ENCODE assay signal across 18 cellular contexts in the genomic region with DNA sequence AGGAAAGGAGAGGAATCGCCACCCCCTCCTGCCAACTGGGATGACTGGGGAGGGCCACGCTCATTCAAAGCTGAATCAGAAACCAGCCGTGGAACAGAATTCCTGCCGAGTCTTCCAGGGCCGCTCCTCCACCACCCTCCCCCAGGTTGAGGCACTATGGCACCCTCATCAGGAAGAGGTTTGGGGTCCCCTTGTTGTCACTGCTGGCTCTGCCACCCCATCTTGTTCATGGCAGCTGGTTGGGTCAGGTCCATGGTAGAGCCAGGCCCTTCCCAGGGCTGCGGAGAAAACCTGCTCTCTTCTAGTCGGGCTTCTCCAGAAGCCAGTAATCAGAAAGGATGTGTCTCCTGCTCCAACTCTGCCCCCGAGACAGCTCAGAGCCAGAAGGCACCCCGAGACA. TPM values are rescaled to one million over a fixed set of nuclear protein-coding genes. Genes with fewer than 3 reads are reported as not detected.
DNase-seq lines count a peak whose midpoint lies in the region; ATAC-seq and TF ChIP-seq lines count a peak whose summit lies in the region.
"Had no signal": no experiment of that assay in that cellular context is flagged by ENCODE, and none has a peak within 500 bp of the region (broad histone marks: within the 10 kb centered on the region; RNA-seq: fewer than 3 reads in every experiment).

No MANE protein-coding gene starts in this region.

- H3K27ac Mint-ChIP-seq in T-helper 17 cell, result no peak overlapping the region

- H3K27ac ChIP-seq in left ventricle myocardium inferior (replicated peaks) (no peak overlapping the region), osteoblast (ENCODE audit: low read depth, low read length) (no peak overlapping the region)
- H3K27ac ChIP-seq: 22Rv1, KMS-11 had no signal

- in situ Hi-C loops in GM13976 (cut with MboI; ENCODE audit: low sequenced_read_pairs, unreplicated experiment), result loop anchor here (25.0 kb wide), 1 partner anchor 294 kb away; no protein-coding TSS in a partner anchor

- H3K4me3 Mint-ChIP-seq in T-helper 17 cell, result no peak overlapping the region

- intact Hi-C loops in left ventricle myocardium inferior (cut with micrococcal nuclease), result no loop called here
- intact Hi-C loops in Right ventricle myocardium superior (cut with DNase I), result no loop called here

- H3K9me3 ChIP-seq in left ventricle myocardium inferior (replicated peaks), result no peaks in the 10 kb centered on the region
- no peaks in the 10 kb centered on the region for H3K9me3 ChIP-seq in osteoblast (ENCODE audit: low read depth, low read length)
- H3K9me3 ChIP-seq in T-helper 17 cell (ENCODE audit: control insufficient read depth, low read length, poor library complexity, severe bottlenecking), result no peaks in the 10 kb centered on the region
- H3K9me3 ChIP-seq: HAP-1 had no signal

- no peaks in the 10 kb centered on the region for H3K79me2 ChIP-seq in osteoblast (ENCODE audit: insufficient read depth, low read length)

- ATAC-seq in Right ventricle myocardium superior (ENCODE audit: poor library complexity) (no peak), T-helper 17 cell (no peak)

- H2AFZ ChIP-seq in osteoblast (ENCODE audit: low read length), result no peak overlapping the region

- H3K4me1 ChIP-seq in left ventricle myocardium inferior, result peaks cover 28% of the 10 kb centered on the region
- no peaks in the 10 kb centered on the region for H3K4me1 ChIP-seq in osteoblast (ENCODE audit: insufficient read depth, low read length)
- H3K4me1 ChIP-seq: HAP-1 had no signal

- peaks cover 12% of the 10 kb centered on the region for H3K27me3 Mint-ChIP-seq in T-helper 17 cell

- H3K36me3 ChIP-seq in left ventricle myocardium inferior (no peaks in the 10 kb centered on the region), osteoblast (ENCODE audit: insufficient read depth, low read length) (no peaks in the 10 kb centered on the region)
- H3K36me3 ChIP-seq: HAP-1 had no signal

- no peaks in the 10 kb centered on the region for H3K36me3 Mint-ChIP-seq in T-helper 17 cell (ENCODE audit: low read depth)

- no peak overlapping the region for H3K4me2 ChIP-seq in osteoblast (ENCODE audit: insufficient read depth, low read length)
- H3K4me2 ChIP-seq: KMS-11 had no signal

- TF ChIP-seq CTCF in left ventricle myocardium inferior (IDR thresholded peaks at IDR 0.05; ENCODE audit: borderline replicate concordance) (no peak), osteoblast (IDR thresholded peaks at IDR 0.05; ENCODE audit: extremely low read depth, low read depth, low read length) (no peak), GM13976 (IDR thresholded peaks at IDR 0.05; ENCODE audit: borderline replicate concordance, control extremely low read depth, extremely low read depth, insufficient read depth, missing control alignments) (no peak)

- H3K27me3 ChIP-seq in left ventricle myocardium inferior (ENCODE audit: low read depth) (no peaks in the 10 kb centered on the region), osteoblast (ENCODE audit: insufficient read depth, low read length) (no peaks in the 10 kb centered on the region)

- no peak overlapping the region for H3K4me3 ChIP-seq in left ventricle myocardium inferior
- no peak overlapping the region for H3K4me3 ChIP-seq in osteoblast (ENCODE audit: insufficient read depth, low read length)
- H3K4me3 ChIP-seq: HAP-1 had no signal

- DNase-seq in left ventricle myocardium inferior (peak; percentile 9), Right ventricle myocardium superior (no peak), mesenteric fat pad (ENCODE audit: low spot score) (peak; percentile 67), osteoblast (ENCODE audit: insufficient read length, low spot score, missing footprints) (peak; percentile 70), SW480 (ENCODE audit: low spot score) (no peak), GM13976 (ENCODE audit: low spot score) (no peak), T-helper 17 cell (no peak)
- DNase-seq: AML-193; C1 segment of cervical spinal cord; CD4-positive, alpha-beta memory T cell; COR-L47; DMS153; DMS79 treated with DMSO at 0.1 percent for 48 hours; EL; GOT3 had no signal

- H3K4me1 Mint-ChIP-seq in T-helper 17 cell, result peaks cover 13% of the 10 kb centered on the region

- no peaks in the 10 kb centered on the region for H4K20me1 ChIP-seq in osteoblast (ENCODE audit: insufficient read depth, low read length)

RNA-seq across cellular contexts. Expression of gene KCNJ12, which starts 41.8 kb away (rescaled TPM):
- 12.3 TPM for total RNA-seq in left ventricle myocardium inferior
- total RNA-seq in Right ventricle myocardium superior, result 12.2 TPM
- total RNA-seq in mesenteric fat pad, result 2.5 TPM
- under 0.01 and 0.29 TPM in 2 replicates for total RNA-seq in osteoblast
- under 1 TPM in 1 of 2 donors, not detected in 1; 0.12 TPM for total RNA-seq in T-helper 17 cell
- total RNA-seq: CD4-positive, alpha-beta memory T cell had no signal

Comparison
In these comparisons a context has a peak if more than half of its experiments do, and no peak if none do; other contexts are left out.
1. DNase-seq: peak in left ventricle myocardium inferior (single experiment), mesenteric fat pad (single experiment) and osteoblast (single experiment); none in Right ventricle myocardium superior (single experiment), SW480 (single experiment), GM13976 (single experiment) and T-helper 17 cell (0 of 3).